ENCODE assay signal across 1 cellular context in the genomic region with DNA sequence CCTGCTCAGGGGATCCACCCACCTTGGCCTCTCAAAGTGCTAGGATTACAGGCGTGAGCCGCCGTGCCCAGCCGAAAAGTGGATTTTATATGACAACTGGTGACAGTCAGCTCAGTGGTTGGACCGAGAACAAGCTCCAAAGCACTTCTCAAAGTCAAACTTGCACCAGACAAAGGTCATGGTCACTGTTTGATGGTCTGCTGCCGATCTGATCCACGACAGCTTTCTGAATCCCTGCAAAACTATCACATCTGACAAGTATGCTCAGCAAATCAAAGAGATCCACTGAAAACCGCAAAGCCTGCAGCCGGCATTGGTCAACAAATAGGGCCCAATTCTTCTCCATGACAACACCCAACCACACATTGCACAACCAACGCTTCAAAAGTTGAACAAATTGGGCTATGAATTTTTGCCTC.
A peak's percentile ranks its signal among the peaks of the same experiment; 100 is the strongest.
TF ChIP-seq lines count a peak whose summit lies in the region.

No MANE protein-coding gene starts in this region.

TF ChIP-seq in HepG2, 621 proteins besides CTCF, POLR2A, EP300 and RAD21 (continues in another document):
- no peak for TF ChIP-seq ZNF780A (CRISPR knock-in tag; IDR thresholded peaks at IDR 0.05)
- TF ChIP-seq ZNF354B (CRISPR knock-in tag; IDR thresholded peaks at IDR 0.05) = no peak
- TF ChIP-seq ELF3 (CRISPR knock-in tag; IDR thresholded peaks at IDR 0.05) = peak; percentile 40; the same call in 1 of the 2 replicates
- peak; percentile 57 for TF ChIP-seq ERF (CRISPR knock-in tag; IDR thresholded peaks at IDR 0.05)
- peak; percentile 45; the same call in 1 of the 2 replicates for TF ChIP-seq ZNF878 (CRISPR knock-in tag; IDR thresholded peaks at IDR 0.05)
- TF ChIP-seq, protein P1, sequence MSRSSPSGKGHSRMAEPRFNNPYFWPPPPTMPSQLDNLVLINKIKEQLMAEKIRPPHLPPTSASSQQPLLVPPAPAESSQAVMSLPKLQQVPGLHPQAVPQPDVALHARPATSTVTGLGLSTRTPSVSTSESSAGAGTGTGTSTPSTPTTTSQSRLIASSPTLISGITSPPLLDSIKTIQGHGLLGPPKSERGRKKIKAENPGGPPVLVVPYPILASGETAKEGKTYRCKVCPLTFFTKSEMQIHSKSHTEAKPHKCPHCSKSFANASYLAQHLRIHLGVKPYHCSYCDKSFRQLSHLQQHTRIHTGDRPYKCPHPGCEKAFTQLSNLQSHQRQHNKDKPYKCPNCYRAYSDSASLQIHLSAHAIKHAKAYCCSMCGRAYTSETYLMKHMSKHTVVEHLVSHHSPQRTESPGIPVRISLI (CRISPR knock-in tag; IDR thresholded peaks at IDR 0.05; ENCODE audit: borderline replicate concordance) = peak; percentile 45; the same call in 1 of the 2 replicates
- peak; percentile 51; the same call in 1 of the 2 replicates for TF ChIP-seq ARID4A (CRISPR knock-in tag; IDR thresholded peaks at IDR 0.05; ENCODE audit: borderline replicate concordance)
- peak; percentile 38; the same call in 1 of the 2 replicates for TF ChIP-seq PBX2 (CRISPR knock-in tag; IDR thresholded peaks at IDR 0.05)
- peak; percentile 91; the same call in 1 of the 2 replicates for TF ChIP-seq NCOR1 (IDR thresholded peaks at IDR 0.05; ENCODE audit: borderline replicate concordance, low read length)
- TF ChIP-seq, protein P2, sequence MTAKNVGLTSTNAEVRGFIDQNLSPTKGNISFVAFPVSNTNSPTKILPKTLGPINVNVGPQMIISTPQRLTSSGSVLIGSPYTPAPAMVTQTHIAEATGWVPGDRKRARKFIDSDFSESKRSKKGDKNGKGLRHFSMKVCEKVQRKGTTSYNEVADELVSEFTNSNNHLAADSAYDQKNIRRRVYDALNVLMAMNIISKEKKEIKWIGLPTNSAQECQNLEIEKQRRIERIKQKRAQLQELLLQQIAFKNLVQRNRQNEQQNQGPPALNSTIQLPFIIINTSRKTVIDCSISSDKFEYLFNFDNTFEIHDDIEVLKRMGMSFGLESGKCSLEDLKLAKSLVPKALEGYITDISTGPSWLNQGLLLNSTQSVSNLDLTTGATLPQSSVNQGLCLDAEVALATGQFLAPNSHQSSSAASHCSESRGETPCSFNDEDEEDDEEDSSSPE (CRISPR knock-in tag; IDR thresholded peaks at IDR 0.05) = no peak
- no peak for TF ChIP-seq BRCA1 (CRISPR knock-in tag; IDR thresholded peaks at IDR 0.05)
- TF ChIP-seq, protein P3, sequence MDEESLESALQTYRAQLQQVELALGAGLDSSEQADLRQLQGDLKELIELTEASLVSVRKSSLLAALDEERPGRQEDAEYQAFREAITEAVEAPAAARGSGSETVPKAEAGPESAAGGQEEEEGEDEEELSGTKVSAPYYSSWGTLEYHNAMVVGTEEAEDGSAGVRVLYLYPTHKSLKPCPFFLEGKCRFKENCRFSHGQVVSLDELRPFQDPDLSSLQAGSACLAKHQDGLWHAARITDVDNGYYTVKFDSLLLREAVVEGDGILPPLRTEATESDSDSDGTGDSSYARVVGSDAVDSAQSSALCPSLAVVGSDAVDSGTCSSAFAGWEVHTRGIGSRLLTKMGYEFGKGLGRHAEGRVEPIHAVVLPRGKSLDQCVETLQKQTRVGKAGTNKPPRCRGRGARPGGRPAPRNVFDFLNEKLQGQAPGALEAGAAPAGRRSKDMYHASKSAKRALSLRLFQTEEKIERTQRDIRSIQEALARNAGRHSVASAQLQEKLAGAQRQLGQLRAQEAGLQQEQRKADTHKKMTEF (CRISPR knock-in tag; IDR thresholded peaks at IDR 0.05) = peak; percentile 71
- TF ChIP-seq AKAP8 (CRISPR knock-in tag; IDR thresholded peaks at IDR 0.05) = 0 out of 2 replicates have a peak, but pooled peaks have one; percentile 22
- peak; percentile 88 for TF ChIP-seq HDAC1 (CRISPR knock-in tag; IDR thresholded peaks at IDR 0.05)
- no peak for TF ChIP-seq ZC3H4 (CRISPR knock-in tag; IDR thresholded peaks at IDR 0.05; ENCODE audit: borderline replicate concordance)
- TF ChIP-seq, protein P4, sequence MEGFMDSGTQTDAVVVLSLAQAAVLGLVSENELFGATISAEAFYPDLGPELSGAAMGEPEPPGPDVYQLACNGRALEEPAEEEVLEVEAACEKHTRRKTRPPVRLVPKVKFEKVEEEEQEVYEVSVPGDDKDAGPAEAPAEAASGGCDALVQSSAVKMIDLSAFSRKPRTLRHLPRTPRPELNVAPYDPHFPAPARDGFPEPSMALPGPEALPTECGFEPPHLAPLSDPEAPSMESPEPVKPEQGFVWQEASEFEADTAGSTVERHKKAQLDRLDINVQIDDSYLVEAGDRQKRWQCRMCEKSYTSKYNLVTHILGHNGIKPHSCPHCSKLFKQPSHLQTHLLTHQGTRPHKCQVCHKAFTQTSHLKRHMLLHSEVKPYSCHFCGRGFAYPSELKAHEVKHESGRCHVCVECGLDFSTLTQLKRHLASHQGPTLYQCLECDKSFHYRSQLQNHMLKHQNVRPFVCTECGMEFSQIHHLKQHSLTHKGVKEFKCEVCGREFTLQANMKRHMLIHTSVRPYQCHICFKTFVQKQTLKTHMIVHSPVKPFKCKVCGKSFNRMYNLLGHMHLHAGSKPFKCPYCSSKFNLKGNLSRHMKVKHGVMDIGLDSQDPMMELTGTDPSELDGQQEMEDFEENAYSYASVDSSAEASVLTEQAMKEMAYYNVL (CRISPR knock-in tag; IDR thresholded peaks at IDR 0.05; ENCODE audit: borderline replicate concordance) = no peak
- TF ChIP-seq RFX5 (IDR thresholded peaks at IDR 0.05; ENCODE audit: low read depth, low read length) = peak; percentile 98
- TF ChIP-seq ISL2 (CRISPR knock-in tag; IDR thresholded peaks at IDR 0.05) = peak; percentile 82
- TF ChIP-seq ZNF746 (CRISPR knock-in tag; IDR thresholded peaks at IDR 0.05) = peak; percentile 43; the same call in 1 of the 2 replicates
- no peak for TF ChIP-seq ATF7 (IDR thresholded peaks at IDR 0.05)
- peak; percentile 58; the same call in 1 of the 2 replicates for TF ChIP-seq ATF7 (CRISPR knock-in tag; IDR thresholded peaks at IDR 0.05)
- TF ChIP-seq IKZF4 (CRISPR knock-in tag; IDR thresholded peaks at IDR 0.05; ENCODE audit: borderline replicate concordance, low read depth, not compliant biosample characterization) = no peak
- TF ChIP-seq ZNF644 (CRISPR knock-in tag; IDR thresholded peaks at IDR 0.05; ENCODE audit: low read depth) = peak; percentile 80
- TF ChIP-seq ZNF501 (CRISPR knock-in tag; IDR thresholded peaks at IDR 0.05) = peak; percentile 63; the same call in 1 of the 2 replicates
- no peak for TF ChIP-seq PPARG (CRISPR knock-in tag; conservative IDR thresholded peaks at IDR 0.05)
- TF ChIP-seq BCL6 (CRISPR knock-in tag; IDR thresholded peaks at IDR 0.05) = peak; percentile 90
- TF ChIP-seq ATRX (CRISPR knock-in tag; IDR thresholded peaks at IDR 0.05; ENCODE audit: borderline replicate concordance) = no peak
- TF ChIP-seq WIZ (CRISPR knock-in tag; IDR thresholded peaks at IDR 0.05) = 0 out of 2 replicates have a peak, but pooled peaks have one; percentile 52
- TF ChIP-seq, protein P5, sequence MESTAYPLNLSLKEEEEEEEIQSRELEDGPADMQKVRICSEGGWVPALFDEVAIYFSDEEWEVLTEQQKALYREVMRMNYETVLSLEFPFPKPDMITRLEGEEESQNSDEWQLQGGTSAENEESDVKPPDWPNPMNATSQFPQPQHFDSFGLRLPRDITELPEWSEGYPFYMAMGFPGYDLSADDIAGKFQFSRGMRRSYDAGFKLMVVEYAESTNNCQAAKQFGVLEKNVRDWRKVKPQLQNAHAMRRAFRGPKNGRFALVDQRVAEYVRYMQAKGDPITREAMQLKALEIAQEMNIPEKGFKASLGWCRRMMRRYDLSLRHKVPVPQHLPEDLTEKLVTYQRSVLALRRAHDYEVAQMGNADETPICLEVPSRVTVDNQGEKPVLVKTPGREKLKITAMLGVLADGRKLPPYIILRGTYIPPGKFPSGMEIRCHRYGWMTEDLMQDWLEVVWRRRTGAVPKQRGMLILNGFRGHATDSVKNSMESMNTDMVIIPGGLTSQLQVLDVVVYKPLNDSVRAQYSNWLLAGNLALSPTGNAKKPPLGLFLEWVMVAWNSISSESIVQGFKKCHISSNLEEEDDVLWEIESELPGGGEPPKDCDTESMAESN (CRISPR knock-in tag; conservative IDR thresholded peaks at IDR 0.05) = no peak
- TF ChIP-seq HNF4G (IDR thresholded peaks at IDR 0.05; ENCODE audit: borderline replicate concordance, low read depth, low read length) = peak; percentile 51; the same call in 1 of the 2 replicates
- 0 out of 2 replicates have a peak, but pooled peaks have one; percentile 48 for TF ChIP-seq HNF4G (CRISPR knock-in tag; IDR thresholded peaks at IDR 0.05; ENCODE audit: borderline replicate concordance, low read depth)
- TF ChIP-seq FOXP1 (IDR thresholded peaks at IDR 0.05) = 0 out of 2 replicates have a peak, but pooled peaks have one; percentile 16
- peak; percentile 71 for TF ChIP-seq FOXP1 (CRISPR knock-in tag; IDR thresholded peaks at IDR 0.05)
- TF ChIP-seq ZNF709 (CRISPR knock-in tag; IDR thresholded peaks at IDR 0.05) = 0 out of 2 replicates have a peak, but pooled peaks have one; percentile 25
- peak; percentile 82; the same call in 1 of the 2 replicates for TF ChIP-seq RFXAP (CRISPR knock-in tag; IDR thresholded peaks at IDR 0.05; ENCODE audit: borderline replicate concordance)
- no peak for TF ChIP-seq AHR (CRISPR knock-in tag; IDR thresholded peaks at IDR 0.05)
- TF ChIP-seq SAP130 (CRISPR knock-in tag; IDR thresholded peaks at IDR 0.05; ENCODE audit: low read depth) = peak; percentile 83
- TF ChIP-seq TBX3 (IDR thresholded peaks at IDR 0.05; ENCODE audit: borderline replicate concordance) = peak; percentile 91
- TF ChIP-seq ZNF556 (CRISPR knock-in tag; IDR thresholded peaks at IDR 0.05; ENCODE audit: borderline replicate concordance) = 0 out of 2 replicates have a peak, but pooled peaks have one; percentile 16
- no peak for TF ChIP-seq RBM39 (IDR thresholded peaks at IDR 0.05; ENCODE audit: low read depth, low read length, poor library complexity, severe bottlenecking)
- TF ChIP-seq ZSCAN29 (CRISPR knock-in tag; conservative IDR thresholded peaks at IDR 0.05) = 0 out of 2 replicates have a peak, but pooled peaks have one; percentile 24
- TF ChIP-seq FOXA3 (CRISPR knock-in tag; IDR thresholded peaks at IDR 0.05) = peak; percentile 82
- TF ChIP-seq SIX4 (CRISPR knock-in tag; IDR thresholded peaks at IDR 0.05) = 0 out of 2 replicates have a peak, but pooled peaks have one; percentile 21
- TF ChIP-seq TCF12 (IDR thresholded peaks at IDR 0.05) = no peak
- TF ChIP-seq TCF12 (CRISPR knock-in tag; IDR thresholded peaks at IDR 0.05) = 0 out of 2 replicates have a peak, but pooled peaks have one; percentile 43
- TF ChIP-seq ZNF816 (CRISPR knock-in tag; IDR thresholded peaks at IDR 0.05; ENCODE audit: borderline replicate concordance) = peak; percentile 48; the same call in 1 of the 2 replicates
- peak; percentile 100 for TF ChIP-seq GFI1 (CRISPR knock-in tag; IDR thresholded peaks at IDR 0.05; ENCODE audit: borderline replicate concordance)
- TF ChIP-seq HNRNPK (IDR thresholded peaks at IDR 0.05; ENCODE audit: low read depth, low read length, poor library complexity, severe bottlenecking) = no peak
- TF ChIP-seq HNF1B (CRISPR knock-in tag; IDR thresholded peaks at IDR 0.05) = peak; percentile 60
- 0 out of 2 replicates have a peak, but pooled peaks have one; percentile 47 for TF ChIP-seq HES4 (CRISPR knock-in tag; IDR thresholded peaks at IDR 0.05; ENCODE audit: borderline replicate concordance)
- TF ChIP-seq THAP11 (CRISPR knock-in tag; IDR thresholded peaks at IDR 0.05) = peak; percentile 61; the same call in 1 of the 2 replicates
- no peak for TF ChIP-seq SNRNP70 (IDR thresholded peaks at IDR 0.05; ENCODE audit: low read depth, low read length)
- peak; percentile 93 for TF ChIP-seq HDAC2 (CRISPR knock-in tag; IDR thresholded peaks at IDR 0.05)
- no peak for TF ChIP-seq RAD51 (IDR thresholded peaks at IDR 0.05; ENCODE audit: borderline replicate concordance)
- TF ChIP-seq ZNF460 (CRISPR knock-in tag; IDR thresholded peaks at IDR 0.05; ENCODE audit: borderline replicate concordance) = peak; percentile 51; the same call in 1 of the 2 replicates
